ENCODE assay signal across 1 cellular context in the genomic region with DNA sequence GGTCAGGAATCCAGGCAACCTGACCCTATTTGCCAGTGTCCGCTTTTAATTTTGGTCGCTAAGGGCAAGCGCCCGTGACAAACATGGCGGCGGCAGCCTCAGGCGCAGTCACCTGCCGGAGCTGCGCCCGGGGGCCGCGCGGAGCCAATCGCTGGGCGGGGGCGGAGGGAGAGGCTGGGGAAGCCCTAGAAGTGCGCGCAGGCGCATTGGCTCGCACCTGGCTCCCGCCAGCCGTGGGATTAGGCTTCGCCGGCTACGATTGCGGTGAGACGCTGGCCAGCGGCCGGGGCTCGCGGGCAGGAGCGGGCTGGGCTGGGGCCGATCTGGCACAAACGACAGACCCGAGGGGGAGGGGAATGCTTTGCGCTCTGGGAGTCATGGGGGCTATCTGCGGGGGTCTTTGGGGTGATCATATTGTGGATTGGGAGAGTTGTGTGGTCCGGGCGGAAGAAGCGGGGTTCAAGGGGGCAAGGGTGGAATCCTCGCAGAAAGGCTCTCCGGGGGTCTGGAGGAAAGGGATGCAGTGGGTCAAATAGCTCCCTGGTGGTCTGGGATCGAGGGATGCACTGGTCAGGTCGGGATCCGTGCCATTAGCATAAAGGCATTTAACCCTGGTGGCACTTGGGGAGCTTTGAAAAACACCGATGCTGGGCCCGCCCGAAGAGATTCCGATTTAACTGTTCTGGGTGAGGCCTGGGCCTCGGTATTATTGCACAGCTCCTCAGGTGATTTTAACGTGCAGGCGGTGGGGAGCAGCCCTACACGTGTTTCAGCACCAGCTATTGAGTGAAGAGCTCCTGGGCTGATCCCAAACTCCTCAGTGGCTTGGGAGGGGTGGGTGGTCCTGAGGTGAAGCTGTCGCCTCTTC.
A peak's percentile ranks its signal among the peaks of the same experiment; 100 is the strongest.
TF ChIP-seq lines count a peak whose summit lies in the region.

No MANE protein-coding gene starts in this region.

TF ChIP-seq in GM12878, 131 proteins besides CTCF, POLR2A, EP300 and RAD21 (continues in another document):
- TF ChIP-seq TCF12 (IDR thresholded peaks at IDR 0.05; ENCODE audit: low read depth, low read length) = peak; percentile 51; the same call in 1 of the 2 replicates
- no peak for TF ChIP-seq JUNB (IDR thresholded peaks at IDR 0.05)
- TF ChIP-seq, protein P1, sequence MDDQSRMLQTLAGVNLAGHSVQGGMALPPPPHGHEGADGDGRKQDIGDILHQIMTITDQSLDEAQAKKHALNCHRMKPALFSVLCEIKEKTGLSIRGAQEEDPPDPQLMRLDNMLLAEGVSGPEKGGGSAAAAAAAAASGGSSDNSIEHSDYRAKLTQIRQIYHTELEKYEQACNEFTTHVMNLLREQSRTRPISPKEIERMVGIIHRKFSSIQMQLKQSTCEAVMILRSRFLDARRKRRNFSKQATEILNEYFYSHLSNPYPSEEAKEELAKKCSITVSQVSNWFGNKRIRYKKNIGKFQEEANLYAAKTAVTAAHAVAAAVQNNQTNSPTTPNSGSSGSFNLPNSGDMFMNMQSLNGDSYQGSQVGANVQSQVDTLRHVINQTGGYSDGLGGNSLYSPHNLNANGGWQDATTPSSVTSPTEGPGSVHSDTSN (IDR thresholded peaks at IDR 0.05; ENCODE audit: insufficient replicate concordance, low read depth, low read length) = no peak
- no peak for TF ChIP-seq WRNIP1 (IDR thresholded peaks at IDR 0.05; ENCODE audit: borderline replicate concordance, low read depth, low read length)
- TF ChIP-seq PAX5 (IDR thresholded peaks at IDR 0.05; ENCODE audit: borderline replicate concordance, low read depth, low read length) = no peak
- TF ChIP-seq NR2C1 (IDR thresholded peaks at IDR 0.05) = peak; percentile 88
- TF ChIP-seq CREB1 (IDR thresholded peaks at IDR 0.05; ENCODE audit: low read depth) = peak; percentile 85
- TF ChIP-seq NR2C2 (IDR thresholded peaks at IDR 0.05; ENCODE audit: borderline replicate concordance, control insufficient read depth, insufficient read length, low read depth) = no peak
- peak; percentile 58; the same call in 1 of the 2 replicates for TF ChIP-seq RB1 (IDR thresholded peaks at IDR 0.05; ENCODE audit: borderline replicate concordance)
- TF ChIP-seq EGR1 (IDR thresholded peaks at IDR 0.05; ENCODE audit: borderline replicate concordance in 1 of 2, low read depth in 2 of 2, low read length in 2 of 2) = peak in 1 of 2 experiments; percentile 92; a peak in 2 of 3 replicates
- no peak for TF ChIP-seq FOS (IDR thresholded peaks at IDR 0.05; ENCODE audit: borderline replicate concordance, extremely low read depth, insufficient read length)
- no peak for TF ChIP-seq NFYA (IDR thresholded peaks at IDR 0.05; ENCODE audit: borderline replicate concordance, low read depth, low read length)
- no peak for TF ChIP-seq ZNF274 (IDR thresholded peaks at IDR 0.05; ENCODE audit: insufficient read depth, insufficient read length)
- TF ChIP-seq MYC (IDR thresholded peaks at IDR 0.05; ENCODE audit: insufficient read depth, insufficient read length, insufficient replicate concordance, low read length, severe bottlenecking) = no peak
- TF ChIP-seq, protein P2, sequence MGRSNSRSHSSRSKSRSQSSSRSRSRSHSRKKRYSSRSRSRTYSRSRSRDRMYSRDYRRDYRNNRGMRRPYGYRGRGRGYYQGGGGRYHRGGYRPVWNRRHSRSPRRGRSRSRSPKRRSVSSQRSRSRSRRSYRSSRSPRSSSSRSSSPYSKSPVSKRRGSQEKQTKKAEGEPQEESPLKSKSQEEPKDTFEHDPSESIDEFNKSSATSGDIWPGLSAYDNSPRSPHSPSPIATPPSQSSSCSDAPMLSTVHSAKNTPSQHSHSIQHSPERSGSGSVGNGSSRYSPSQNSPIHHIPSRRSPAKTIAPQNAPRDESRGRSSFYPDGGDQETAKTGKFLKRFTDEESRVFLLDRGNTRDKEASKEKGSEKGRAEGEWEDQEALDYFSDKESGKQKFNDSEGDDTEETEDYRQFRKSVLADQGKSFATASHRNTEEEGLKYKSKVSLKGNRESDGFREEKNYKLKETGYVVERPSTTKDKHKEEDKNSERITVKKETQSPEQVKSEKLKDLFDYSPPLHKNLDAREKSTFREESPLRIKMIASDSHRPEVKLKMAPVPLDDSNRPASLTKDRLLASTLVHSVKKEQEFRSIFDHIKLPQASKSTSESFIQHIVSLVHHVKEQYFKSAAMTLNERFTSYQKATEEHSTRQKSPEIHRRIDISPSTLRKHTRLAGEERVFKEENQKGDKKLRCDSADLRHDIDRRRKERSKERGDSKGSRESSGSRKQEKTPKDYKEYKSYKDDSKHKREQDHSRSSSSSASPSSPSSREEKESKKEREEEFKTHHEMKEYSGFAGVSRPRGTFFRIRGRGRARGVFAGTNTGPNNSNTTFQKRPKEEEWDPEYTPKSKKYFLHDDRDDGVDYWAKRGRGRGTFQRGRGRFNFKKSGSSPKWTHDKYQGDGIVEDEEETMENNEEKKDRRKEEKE (IDR thresholded peaks at IDR 0.05) = no peak
- no peak for TF ChIP-seq BRCA1 (IDR thresholded peaks at IDR 0.05; ENCODE audit: low read depth, low read length)
- TF ChIP-seq BHLHE40 (IDR thresholded peaks at IDR 0.05; ENCODE audit: borderline replicate concordance in 1 of 2, low read depth in 2 of 2, low read length in 1 of 2) = peak; percentile 95 to 99
- no peak for TF ChIP-seq ZBED1 (IDR thresholded peaks at IDR 0.05; ENCODE audit: borderline replicate concordance)
- no peak for TF ChIP-seq CHD4 (IDR thresholded peaks at IDR 0.05)
- TF ChIP-seq, protein P3, sequence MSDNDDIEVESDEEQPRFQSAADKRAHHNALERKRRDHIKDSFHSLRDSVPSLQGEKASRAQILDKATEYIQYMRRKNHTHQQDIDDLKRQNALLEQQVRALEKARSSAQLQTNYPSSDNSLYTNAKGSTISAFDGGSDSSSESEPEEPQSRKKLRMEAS (IDR thresholded peaks at IDR 0.05; ENCODE audit: low read depth, low read length) = peak; percentile 33
- TF ChIP-seq MTA2 (IDR thresholded peaks at IDR 0.05; ENCODE audit: low read depth) = no peak
- no peak for TF ChIP-seq SUPT20H (IDR thresholded peaks at IDR 0.05; ENCODE audit: borderline replicate concordance, control insufficient read depth, low read depth, low read length)
- peak; percentile 86 for TF ChIP-seq ZNF207 (IDR thresholded peaks at IDR 0.05; ENCODE audit: borderline replicate concordance)
- TF ChIP-seq, protein P4, sequence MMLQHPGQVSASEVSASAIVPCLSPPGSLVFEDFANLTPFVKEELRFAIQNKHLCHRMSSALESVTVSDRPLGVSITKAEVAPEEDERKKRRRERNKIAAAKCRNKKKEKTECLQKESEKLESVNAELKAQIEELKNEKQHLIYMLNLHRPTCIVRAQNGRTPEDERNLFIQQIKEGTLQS (IDR thresholded peaks at IDR 0.05; ENCODE audit: borderline replicate concordance, extremely low read depth, low read depth, low read length) = peak; percentile 53; the same call in 1 of the 2 replicates
- TF ChIP-seq, protein P5, sequence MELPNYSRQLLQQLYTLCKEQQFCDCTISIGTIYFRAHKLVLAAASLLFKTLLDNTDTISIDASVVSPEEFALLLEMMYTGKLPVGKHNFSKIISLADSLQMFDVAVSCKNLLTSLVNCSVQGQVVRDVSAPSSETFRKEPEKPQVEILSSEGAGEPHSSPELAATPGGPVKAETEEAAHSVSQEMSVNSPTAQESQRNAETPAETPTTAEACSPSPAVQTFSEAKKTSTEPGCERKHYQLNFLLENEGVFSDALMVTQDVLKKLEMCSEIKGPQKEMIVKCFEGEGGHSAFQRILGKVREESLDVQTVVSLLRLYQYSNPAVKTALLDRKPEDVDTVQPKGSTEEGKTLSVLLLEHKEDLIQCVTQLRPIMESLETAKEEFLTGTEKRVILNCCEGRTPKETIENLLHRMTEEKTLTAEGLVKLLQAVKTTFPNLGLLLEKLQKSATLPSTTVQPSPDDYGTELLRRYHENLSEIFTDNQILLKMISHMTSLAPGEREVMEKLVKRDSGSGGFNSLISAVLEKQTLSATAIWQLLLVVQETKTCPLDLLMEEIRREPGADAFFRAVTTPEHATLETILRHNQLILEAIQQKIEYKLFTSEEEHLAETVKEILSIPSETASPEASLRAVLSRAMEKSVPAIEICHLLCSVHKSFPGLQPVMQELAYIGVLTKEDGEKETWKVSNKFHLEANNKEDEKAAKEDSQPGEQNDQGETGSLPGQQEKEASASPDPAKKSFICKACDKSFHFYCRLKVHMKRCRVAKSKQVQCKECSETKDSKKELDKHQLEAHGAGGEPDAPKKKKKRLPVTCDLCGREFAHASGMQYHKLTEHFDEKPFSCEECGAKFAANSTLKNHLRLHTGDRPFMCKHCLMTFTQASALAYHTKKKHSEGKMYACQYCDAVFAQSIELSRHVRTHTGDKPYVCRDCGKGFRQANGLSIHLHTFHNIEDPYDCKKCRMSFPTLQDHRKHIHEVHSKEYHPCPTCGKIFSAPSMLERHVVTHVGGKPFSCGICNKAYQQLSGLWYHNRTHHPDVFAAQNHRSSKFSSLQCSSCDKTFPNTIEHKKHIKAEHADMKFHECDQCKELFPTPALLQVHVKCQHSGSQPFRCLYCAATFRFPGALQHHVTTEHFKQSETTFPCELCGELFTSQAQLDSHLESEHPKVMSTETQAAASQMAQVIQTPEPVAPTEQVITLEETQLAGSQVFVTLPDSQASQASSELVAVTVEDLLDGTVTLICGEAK (IDR thresholded peaks at IDR 0.05; ENCODE audit: borderline replicate concordance) = no peak
- no peak for TF ChIP-seq GABPA (IDR thresholded peaks at IDR 0.05; ENCODE audit: low read depth)
- TF ChIP-seq FOXK2 (IDR thresholded peaks at IDR 0.05) = no peak
- no peak for TF ChIP-seq SP1 (IDR thresholded peaks at IDR 0.05; ENCODE audit: low read depth, low read length)
- TF ChIP-seq, protein P6, sequence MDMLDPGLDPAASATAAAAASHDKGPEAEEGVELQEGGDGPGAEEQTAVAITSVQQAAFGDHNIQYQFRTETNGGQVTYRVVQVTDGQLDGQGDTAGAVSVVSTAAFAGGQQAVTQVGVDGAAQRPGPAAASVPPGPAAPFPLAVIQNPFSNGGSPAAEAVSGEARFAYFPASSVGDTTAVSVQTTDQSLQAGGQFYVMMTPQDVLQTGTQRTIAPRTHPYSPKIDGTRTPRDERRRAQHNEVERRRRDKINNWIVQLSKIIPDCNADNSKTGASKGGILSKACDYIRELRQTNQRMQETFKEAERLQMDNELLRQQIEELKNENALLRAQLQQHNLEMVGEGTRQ (IDR thresholded peaks at IDR 0.05; ENCODE audit: borderline replicate concordance, low read depth, low read length) = peak; percentile 81
- TF ChIP-seq, protein P7, sequence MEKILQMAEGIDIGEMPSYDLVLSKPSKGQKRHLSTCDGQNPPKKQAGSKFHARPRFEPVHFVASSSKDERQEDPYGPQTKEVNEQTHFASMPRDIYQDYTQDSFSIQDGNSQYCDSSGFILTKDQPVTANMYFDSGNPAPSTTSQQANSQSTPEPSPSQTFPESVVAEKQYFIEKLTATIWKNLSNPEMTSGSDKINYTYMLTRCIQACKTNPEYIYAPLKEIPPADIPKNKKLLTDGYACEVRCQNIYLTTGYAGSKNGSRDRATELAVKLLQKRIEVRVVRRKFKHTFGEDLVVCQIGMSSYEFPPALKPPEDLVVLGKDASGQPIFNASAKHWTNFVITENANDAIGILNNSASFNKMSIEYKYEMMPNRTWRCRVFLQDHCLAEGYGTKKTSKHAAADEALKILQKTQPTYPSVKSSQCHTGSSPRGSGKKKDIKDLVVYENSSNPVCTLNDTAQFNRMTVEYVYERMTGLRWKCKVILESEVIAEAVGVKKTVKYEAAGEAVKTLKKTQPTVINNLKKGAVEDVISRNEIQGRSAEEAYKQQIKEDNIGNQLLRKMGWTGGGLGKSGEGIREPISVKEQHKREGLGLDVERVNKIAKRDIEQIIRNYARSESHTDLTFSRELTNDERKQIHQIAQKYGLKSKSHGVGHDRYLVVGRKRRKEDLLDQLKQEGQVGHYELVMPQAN (conservative IDR thresholded peaks at IDR 0.05) = 0 out of 2 replicates have a peak, but pooled peaks have one; percentile 33
- TF ChIP-seq CHD2 (IDR thresholded peaks at IDR 0.05; ENCODE audit: borderline replicate concordance, low read depth, low read length) = peak; percentile 26; the same call in 1 of the 2 replicates
- peak; percentile 25 for TF ChIP-seq MEF2B (IDR thresholded peaks at IDR 0.05; ENCODE audit: partially characterized antibody, poor library complexity, severe bottlenecking)
- TF ChIP-seq, protein P8, sequence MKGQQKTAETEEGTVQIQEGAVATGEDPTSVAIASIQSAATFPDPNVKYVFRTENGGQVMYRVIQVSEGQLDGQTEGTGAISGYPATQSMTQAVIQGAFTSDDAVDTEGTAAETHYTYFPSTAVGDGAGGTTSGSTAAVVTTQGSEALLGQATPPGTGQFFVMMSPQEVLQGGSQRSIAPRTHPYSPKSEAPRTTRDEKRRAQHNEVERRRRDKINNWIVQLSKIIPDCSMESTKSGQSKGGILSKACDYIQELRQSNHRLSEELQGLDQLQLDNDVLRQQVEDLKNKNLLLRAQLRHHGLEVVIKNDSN (IDR thresholded peaks at IDR 0.05; ENCODE audit: borderline replicate concordance, extremely low read length, insufficient read depth, low read depth, low read length) = peak; percentile 90
- TF ChIP-seq CREM (IDR thresholded peaks at IDR 0.05; ENCODE audit: low read depth) = peak; percentile 69
- TF ChIP-seq RAD51 (IDR thresholded peaks at IDR 0.05) = peak; percentile 91
- TF ChIP-seq NBN (IDR thresholded peaks at IDR 0.05) = no peak
- no peak for TF ChIP-seq SRF (IDR thresholded peaks at IDR 0.05; ENCODE audit: low read depth in 2 of 2, low read length in 2 of 2)
- TF ChIP-seq, protein P9, sequence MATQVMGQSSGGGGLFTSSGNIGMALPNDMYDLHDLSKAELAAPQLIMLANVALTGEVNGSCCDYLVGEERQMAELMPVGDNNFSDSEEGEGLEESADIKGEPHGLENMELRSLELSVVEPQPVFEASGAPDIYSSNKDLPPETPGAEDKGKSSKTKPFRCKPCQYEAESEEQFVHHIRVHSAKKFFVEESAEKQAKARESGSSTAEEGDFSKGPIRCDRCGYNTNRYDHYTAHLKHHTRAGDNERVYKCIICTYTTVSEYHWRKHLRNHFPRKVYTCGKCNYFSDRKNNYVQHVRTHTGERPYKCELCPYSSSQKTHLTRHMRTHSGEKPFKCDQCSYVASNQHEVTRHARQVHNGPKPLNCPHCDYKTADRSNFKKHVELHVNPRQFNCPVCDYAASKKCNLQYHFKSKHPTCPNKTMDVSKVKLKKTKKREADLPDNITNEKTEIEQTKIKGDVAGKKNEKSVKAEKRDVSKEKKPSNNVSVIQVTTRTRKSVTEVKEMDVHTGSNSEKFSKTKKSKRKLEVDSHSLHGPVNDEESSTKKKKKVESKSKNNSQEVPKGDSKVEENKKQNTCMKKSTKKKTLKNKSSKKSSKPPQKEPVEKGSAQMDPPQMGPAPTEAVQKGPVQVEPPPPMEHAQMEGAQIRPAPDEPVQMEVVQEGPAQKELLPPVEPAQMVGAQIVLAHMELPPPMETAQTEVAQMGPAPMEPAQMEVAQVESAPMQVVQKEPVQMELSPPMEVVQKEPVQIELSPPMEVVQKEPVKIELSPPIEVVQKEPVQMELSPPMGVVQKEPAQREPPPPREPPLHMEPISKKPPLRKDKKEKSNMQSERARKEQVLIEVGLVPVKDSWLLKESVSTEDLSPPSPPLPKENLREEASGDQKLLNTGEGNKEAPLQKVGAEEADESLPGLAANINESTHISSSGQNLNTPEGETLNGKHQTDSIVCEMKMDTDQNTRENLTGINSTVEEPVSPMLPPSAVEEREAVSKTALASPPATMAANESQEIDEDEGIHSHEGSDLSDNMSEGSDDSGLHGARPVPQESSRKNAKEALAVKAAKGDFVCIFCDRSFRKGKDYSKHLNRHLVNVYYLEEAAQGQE (IDR thresholded peaks at IDR 0.05; ENCODE audit: low read depth, low read length) = peak; percentile 70
- no peak for TF ChIP-seq POU2F2 (IDR thresholded peaks at IDR 0.05; ENCODE audit: borderline replicate concordance, low read depth, low read length)
- peak; percentile 77 for TF ChIP-seq NRF1 (conservative IDR thresholded peaks at IDR 0.05; ENCODE audit: low read depth, low read length)
- TF ChIP-seq HCFC1 (IDR thresholded peaks at IDR 0.05; ENCODE audit: low read length) = peak; percentile 88
- peak; percentile 69; the same call in 1 of the 2 replicates for TF ChIP-seq TARDBP (IDR thresholded peaks at IDR 0.05; ENCODE audit: borderline replicate concordance)
- peak; percentile 81 for TF ChIP-seq SIX5 (IDR thresholded peaks at IDR 0.05; ENCODE audit: low read depth, low read length, severe bottlenecking)
